Comparison of ENCODE assay signal across 22 cellular contexts in genomic region chr2:179234658-179235240, GRCh38. TPM values are rescaled to one million over a fixed set of nuclear protein-coding genes. Genes with fewer than 3 reads are reported as not detected.
DNase-seq lines count a peak whose midpoint lies in the region; ATAC-seq and TF ChIP-seq lines count a peak whose summit lies in the region.
"Had no signal": no experiment of that assay in that cellular context is flagged by ENCODE, and none has a peak within 500 bp of the region (broad histone marks: within the 10 kb centered on the region; RNA-seq: fewer than 3 reads in every experiment).

No MANE protein-coding gene starts in this region.

- no peak overlapping the region for H2BK120ac ChIP-seq in neuronal stem cell (ENCODE audit: low read depth, low read length)

- no peaks in the 10 kb centered on the region for H3K27me3 Mint-ChIP-seq in naive B cell

- H3K4ac ChIP-seq in neuronal stem cell (ENCODE audit: low read length), result no peak overlapping the region

- H3K14ac ChIP-seq in neuronal stem cell (ENCODE audit: low read length), result no peak overlapping the region

- H4K91ac ChIP-seq in neuronal stem cell (ENCODE audit: low read depth, low read length, poor library complexity), result no peak overlapping the region

- H2AFZ ChIP-seq in Loucy (ENCODE audit: low read length) (no peak overlapping the region), neuronal stem cell (ENCODE audit: low read length) (no peak overlapping the region)

- WGBS in neuronal stem cell (ENCODE audit: extremely low coverage in 2 of 2, insufficient read length in 2 of 2, insufficient replicate concordance in 1 of 2), 2 donors, result no CpG with 5 or more reads among the region's 2 CpGs

- H3K4me3 ChIP-seq in Loucy (ENCODE audit: low read length, poor library complexity, severe bottlenecking), result no peak overlapping the region
- no peak overlapping the region for H3K4me3 ChIP-seq in neuronal stem cell (ENCODE audit: low read length in 2 of 2)
- H3K4me3 ChIP-seq: adrenal gland, colonic mucosa, lung had no signal

- no peak overlapping the region for H2BK12ac ChIP-seq in neuronal stem cell (ENCODE audit: low read length)

- H2BK5ac ChIP-seq in neuronal stem cell (ENCODE audit: low read length), result no peak overlapping the region

- no peak overlapping the region for H2BK15ac ChIP-seq in neuronal stem cell (ENCODE audit: low read length)

- H2AK5ac ChIP-seq in neuronal stem cell (ENCODE audit: low read depth, low read length), result no peak overlapping the region

- H3K36me3 Mint-ChIP-seq in naive B cell, result peaks cover 5 to 7% of the 10 kb centered on the region in 2 donors

- peak; percentile 38 to 74 for ATAC-seq in naive B cell (ENCODE audit: low read depth in 2 of 2)
- no peak for ATAC-seq in GM21825 (IDR thresholded peaks at IDR 0.05; ENCODE audit: unreplicated experiment)

- peaks cover 41 to 71% (median 60%) of the 10 kb centered on the region in 3 donors for H3K4me1 Mint-ChIP-seq in naive B cell

- H3K4me2 ChIP-seq in Loucy (ENCODE audit: low read depth, low read length, poor library complexity, severe bottlenecking), result peak overlapping the region; percentile 20
- H3K4me2 ChIP-seq in neuronal stem cell (ENCODE audit: insufficient read depth, low read length, poor library complexity, severe bottlenecking), result no peak overlapping the region

- H3K27ac Mint-ChIP-seq in naive B cell, result peak overlapping the region in 5 of 6 donors; percentile 28 to 92 (median 73)
- H3K27ac Mint-ChIP-seq: endodermal cell had no signal

- H3K4me1 ChIP-seq in Loucy (ENCODE audit: insufficient read depth, low read length, poor library complexity, severe bottlenecking) (peaks cover 34% of the 10 kb centered on the region), neuronal stem cell (ENCODE audit: control insufficient read depth in 2 of 2, insufficient read depth in 1 of 2, low read depth in 1 of 2, low read length in 2 of 2) (peaks cover 1 to 2% of the 10 kb centered on the region in 2 donors)

- H3K27ac ChIP-seq in neuronal stem cell (replicated peaks; ENCODE audit: low read length), result no peak overlapping the region
- H3K27ac ChIP-seq: adrenal gland, C4-2B, colonic mucosa had no signal

- no peaks in the 10 kb centered on the region for H3K9me2 ChIP-seq in Loucy (replicated peaks; ENCODE audit: low read depth, low read length)

- peak overlapping the region in 3 of 8 donors; percentile 2 to 78 (median 51) for H3K4me3 Mint-ChIP-seq in naive B cell
- H3K4me3 Mint-ChIP-seq: endodermal cell had no signal

- peaks cover 0 to 4% (median 0%) of the 10 kb centered on the region in 7 donors for H3K9me3 Mint-ChIP-seq in naive B cell
- H3K9me3 Mint-ChIP-seq: endodermal cell had no signal

- H3K9me3 ChIP-seq in Loucy (ENCODE audit: insufficient read depth, low read depth, low read length) (no peaks in the 10 kb centered on the region), neuronal stem cell (replicated peaks in 1 of 2; ENCODE audit: control insufficient read depth in 2 of 2, insufficient read depth in 1 of 2, low read depth in 1 of 2, low read length in 2 of 2) (no peaks in the 10 kb centered on the region)
- H3K9me3 ChIP-seq: adrenal gland, colonic mucosa had no signal

- H4K20me1 ChIP-seq in Loucy (ENCODE audit: insufficient read depth, low read length, poor library complexity, severe bottlenecking), result peaks cover 25% of the 10 kb centered on the region

- peaks cover 83% of the 10 kb centered on the region for H3K79me2 ChIP-seq in Loucy (ENCODE audit: insufficient read depth, low read length)

- H3K36me3 ChIP-seq in Loucy (ENCODE audit: insufficient read depth, low read length) (0 out of 2 replicates have a peak, but pooled peaks cover 2% of the 10 kb centered on the region), neuronal stem cell (replicated peaks in 1 of 2; ENCODE audit: control insufficient read depth in 2 of 2, insufficient read depth in 2 of 2, low read length in 2 of 2) (peaks cover 2 to 10% of the 10 kb centered on the region in 2 donors)
- H3K36me3 ChIP-seq: adrenal gland, colonic mucosa had no signal

- no peak overlapping the region for H3K23ac ChIP-seq in neuronal stem cell (ENCODE audit: low read depth, low read length, poor library complexity)

- H3K79me1 ChIP-seq in neuronal stem cell (ENCODE audit: low read depth, low read length), result no peaks in the 10 kb centered on the region

- no peaks in the 10 kb centered on the region for H3K27me3 ChIP-seq in Loucy (ENCODE audit: insufficient read depth, low read length, poor library complexity, severe bottlenecking)
- H3K27me3 ChIP-seq in neuronal stem cell (ENCODE audit: control insufficient read depth in 3 of 3, insufficient read depth in 3 of 3, low read depth in 1 of 3, low read length in 3 of 3), result no peaks in the 10 kb centered on the region
- H3K27me3 ChIP-seq: adrenal gland, colonic mucosa had no signal

- H4K8ac ChIP-seq in neuronal stem cell (ENCODE audit: low read depth, low read length), result no peak overlapping the region

- peak; percentile 29 to 52 for DNase-seq in AML-193 (lab: John Stamatoyannopoulos, UW)
- peak; percentile 79 for DNase-seq in SKM-1 (lab: John Stamatoyannopoulos, UW; ENCODE audit: unreplicated experiment)
- DNase-seq in naive B cell, result no peak
- DNase-seq in NCI-H526 treated with DMSO at 0.1 percent for 48 hours (lab: John Stamatoyannopoulos, UW), result no peak
- no peak for DNase-seq in RPMI8226
- no peak for DNase-seq in neuronal stem cell (ENCODE audit: low spot score)
- DNase-seq: activated CD4-positive, alpha-beta T cell treated with anti-CD3 and anti-CD28 coated beads, Interleukin-2, amount 50 U/mL, for 4 hours; activated CD8-positive, alpha-beta memory T cell treated with anti-CD3 and anti-CD28 coated beads, Interleukin-2, amount 50 U/mL, for 4 hours; adrenal gland; colonic mucosa; endodermal cell; H7; IMR-90; MM.1S; NCI-H1694; NCI-H2171; occipital lobe; trophoblast cell had no signal

- H3K18ac ChIP-seq in neuronal stem cell (ENCODE audit: low read length), result no peak overlapping the region

- no peak overlapping the region for H3K9ac ChIP-seq in Loucy (ENCODE audit: low read depth, low read length, poor library complexity, severe bottlenecking)
- no peak overlapping the region for H3K9ac ChIP-seq in neuronal stem cell (ENCODE audit: low read depth, low read length, poor library complexity)

- TF ChIP-seq CTCF in Loucy (conservative IDR thresholded peaks at IDR 0.05; ENCODE audit: low read length), result no peak

- H3F3A ChIP-seq in Loucy (ENCODE audit: low read depth), result peaks cover 3% of the 10 kb centered on the region; the same call in 1 of the 2 replicates

RNA-seq across cellular contexts. Expression of gene SESTD1, which starts 29.9 kb away (rescaled TPM):
- 10 to 100 TPM; 25.4 to 88.7 (median 66.2) TPM for polyA plus RNA-seq in naive B cell (ENCODE audit: low read depth in 6 of 6)
- 40.0 TPM for polyA plus RNA-seq in neuronal stem cell (2013, experiment 1 of 2)
- polyA plus RNA-seq in neuronal stem cell (2013, experiment 2 of 2), result 43.8 TPM

Comparison
In these comparisons a context has a peak if more than half of its experiments do, and no peak if none do; other contexts are left out.
1. DNase-seq: peak in AML-193 (2 of 2) and SKM-1 (single experiment); none in naive B cell (single experiment), NCI-H526 treated with DMSO at 0.1 percent for 48 hours (single experiment), RPMI8226 (single experiment) and neuronal stem cell (single experiment).